In the genomic region with DNA sequence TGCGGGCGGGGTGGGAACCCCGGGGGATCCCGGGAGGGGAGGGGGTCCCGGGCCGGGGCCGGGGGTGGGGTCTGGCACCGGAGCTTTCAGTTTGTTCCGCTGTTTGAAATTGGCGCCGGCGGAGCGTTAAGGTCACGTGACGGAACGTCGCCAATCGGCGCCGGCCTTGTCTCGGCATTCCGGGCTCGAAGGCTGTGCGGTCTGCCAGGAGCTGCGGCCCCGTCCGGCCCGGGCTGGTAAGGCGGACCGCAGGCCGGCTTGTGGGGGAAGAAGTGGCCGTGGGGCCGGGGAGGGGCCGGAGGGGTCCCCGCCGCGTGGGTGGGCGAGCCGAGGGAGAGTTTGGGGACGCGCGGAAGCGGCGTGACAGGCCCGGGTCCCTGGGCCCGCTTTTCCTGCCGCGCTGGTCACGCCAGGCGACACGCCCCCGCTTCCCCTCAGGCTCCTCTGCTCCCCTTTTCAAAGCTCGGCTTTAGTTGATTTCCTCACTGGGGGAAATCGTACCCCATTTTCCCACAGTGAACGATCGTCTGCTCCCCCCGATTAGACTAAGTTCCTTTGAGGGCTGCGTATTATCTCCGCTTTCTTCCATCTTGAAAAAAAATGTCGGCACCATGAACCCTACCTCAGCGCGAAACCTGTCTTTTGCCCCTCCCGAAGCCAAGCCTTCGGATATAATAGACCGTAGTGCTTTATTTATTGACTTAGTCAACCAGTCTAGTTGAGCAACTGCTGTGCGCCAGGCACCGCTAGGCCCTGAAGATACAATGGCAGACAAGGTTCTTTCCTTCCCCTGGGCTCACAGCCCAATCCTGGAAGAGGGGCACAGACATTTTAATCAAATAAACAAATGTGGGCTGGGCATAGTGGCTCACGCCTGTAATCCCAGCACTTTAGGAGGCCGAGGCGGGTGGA, we compare ENCODE assay signal across 9 cellular contexts. TPM values are rescaled to one million over a fixed set of nuclear protein-coding genes. Genes with fewer than 3 reads are reported as not detected.
DNase-seq lines count a peak whose midpoint lies in the region; ATAC-seq, FAIRE-seq and TF ChIP-seq lines count a peak whose summit lies in the region.
"Had no signal": no experiment of that assay in that cellular context is flagged by ENCODE, and none has a peak within 500 bp of the region (broad histone marks: within the 10 kb centered on the region; RNA-seq: fewer than 3 reads in every experiment).

A gene with protein sequence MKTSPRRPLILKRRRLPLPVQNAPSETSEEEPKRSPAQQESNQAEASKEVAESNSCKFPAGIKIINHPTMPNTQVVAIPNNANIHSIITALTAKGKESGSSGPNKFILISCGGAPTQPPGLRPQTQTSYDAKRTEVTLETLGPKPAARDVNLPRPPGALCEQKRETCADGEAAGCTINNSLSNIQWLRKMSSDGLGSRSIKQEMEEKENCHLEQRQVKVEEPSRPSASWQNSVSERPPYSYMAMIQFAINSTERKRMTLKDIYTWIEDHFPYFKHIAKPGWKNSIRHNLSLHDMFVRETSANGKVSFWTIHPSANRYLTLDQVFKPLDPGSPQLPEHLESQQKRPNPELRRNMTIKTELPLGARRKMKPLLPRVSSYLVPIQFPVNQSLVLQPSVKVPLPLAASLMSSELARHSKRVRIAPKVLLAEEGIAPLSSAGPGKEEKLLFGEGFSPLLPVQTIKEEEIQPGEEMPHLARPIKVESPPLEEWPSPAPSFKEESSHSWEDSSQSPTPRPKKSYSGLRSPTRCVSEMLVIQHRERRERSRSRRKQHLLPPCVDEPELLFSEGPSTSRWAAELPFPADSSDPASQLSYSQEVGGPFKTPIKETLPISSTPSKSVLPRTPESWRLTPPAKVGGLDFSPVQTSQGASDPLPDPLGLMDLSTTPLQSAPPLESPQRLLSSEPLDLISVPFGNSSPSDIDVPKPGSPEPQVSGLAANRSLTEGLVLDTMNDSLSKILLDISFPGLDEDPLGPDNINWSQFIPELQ (minus strand): TSS at position 128 of the 912 bp plus-strand sequence. CDS start 2,696 bp downstream, outside the sequence.
A gene with protein sequence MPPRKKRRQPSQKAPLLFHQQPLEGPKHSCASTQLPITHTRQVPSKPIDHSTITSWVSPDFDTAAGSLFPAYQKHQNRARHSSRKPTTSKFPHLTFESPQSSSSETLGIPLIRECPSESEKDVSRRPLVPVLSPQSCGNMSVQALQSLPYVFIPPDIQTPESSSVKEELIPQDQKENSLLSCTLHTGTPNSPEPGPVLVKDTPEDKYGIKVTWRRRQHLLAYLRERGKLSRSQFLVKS (plus strand): TSS at position 177 of the 912 bp plus-strand sequence. CDS start 8,144 bp downstream, outside the sequence.

- peak; percentile 84 for ATAC-seq in GM19324 (IDR thresholded peaks at IDR 0.05; ENCODE audit: low FRiP score, unreplicated experiment)
- ATAC-seq in HG03469 (IDR thresholded peaks at IDR 0.05; ENCODE audit: unreplicated experiment) = peak; percentile 40
- peak; percentile 93 for ATAC-seq in HepG2

- H3K36me3 ChIP-seq in BJ (ENCODE audit: control insufficient read depth, insufficient read depth, low read length) (no peaks in the 10 kb centered on the region; the same call in 1 of the 2 replicates), HepG2 (replicated peaks in 1 of 2; ENCODE audit: control insufficient read depth in 1 of 2, insufficient read depth in 2 of 2, low read length in 2 of 2) (peaks cover 3 to 9% of the 10 kb centered on the region in 2 experiments; a peak in 3 of 5 replicates)

- TF ChIP-seq RAD21 in HepG2 (CRISPR knock-in tag; IDR thresholded peaks at IDR 0.05) = peak; percentile 40; the same call in 1 of the 2 replicates

- H3K4me1 ChIP-seq in HepG2 (ENCODE audit: insufficient read depth, low read length) = peaks cover 38% of the 10 kb centered on the region

- intact Hi-C loops in dendritic cell treated with granulocyte-macrophage colony-stimulating factor and Interleukin-4, amounts not matched to agents 40 ng/mL and 50 ng/mL, for 4 days (cut with micrococcal nuclease) = no loop called here
- intact Hi-C loops in HepG2 (cut with micrococcal nuclease; ENCODE audit: unreplicated experiment) = no loop called here

- no peaks in the 10 kb centered on the region for H3K9me3 ChIP-seq in HepG2 (ENCODE audit: low read length)

- H3K36me3 Mint-ChIP-seq in dendritic cell treated with granulocyte-macrophage colony-stimulating factor and Interleukin-4, amounts not matched to agents 40 ng/mL and 50 ng/mL, for 4 days (ENCODE audit: low read depth) = peaks cover 38% of the 10 kb centered on the region

- DNase-seq in BJ (ENCODE audit: low read depth) (no peak), NCI-H526 (lab: John Stamatoyannopoulos, UW) (peak; percentile 51 to 94), HepG2 (ENCODE audit: low spot score) (peak; percentile 78)
- peak; percentile 73 to 81 for DNase-seq in activated CD4-positive, alpha-beta T cell treated with anti-CD3 and anti-CD28 coated beads, Interleukin-2, amount 50 U/mL, for 24 hours (ENCODE audit: low read depth in 1 of 2, low spot score in 1 of 2)
- peak; percentile 79 to 82 for DNase-seq in stimulated activated CD4-positive, alpha-beta T cell treated with anti-CD3 and anti-CD28 coated beads, Interleukin-2, amount 100 ng/mL, for 48 hours

- TF ChIP-seq CTCF in BJ (IDR thresholded peaks at IDR 0.05; ENCODE audit: insufficient read depth, low read depth, low read length) (peak; percentile 23; the same call in 1 of the 2 replicates), HepG2 (CRISPR knock-in tag; IDR thresholded peaks at IDR 0.05) (no peak)

- H2AFZ ChIP-seq in HepG2 (ENCODE audit: low read length) = peak within 1 kb of the TSS; percentile 56

- H3K27ac ChIP-seq in HepG2 (ENCODE audit: extremely low read length, insufficient read depth, low read length) = peak within 1 kb of the TSS; percentile 84

- FAIRE-seq in HepG2 (lab: Jason Lieb, UNC) = no peak
- FAIRE-seq: colon had no signal

- peak within 1 kb of the TSS; percentile 96 for H3K9ac ChIP-seq in HepG2 (ENCODE audit: insufficient read depth, low read depth, low read length)

- H3K4me3 ChIP-seq in BJ (ENCODE audit: low read depth, low read length) (peak within 1 kb of the TSS; percentile 70), HepG2 (replicated peaks in 1 of 3; ENCODE audit: insufficient read depth in 1 of 3, low read depth in 2 of 3, low read length in 3 of 3) (peak within 1 kb of the TSS; percentile 74 to 85 (median 77))

- H3K4me2 ChIP-seq in HepG2 (ENCODE audit: low read depth, low read length) = peak within 1 kb of the TSS; percentile 88

- peak; percentile 61 to 81; a peak in 3 of 4 replicates for TF ChIP-seq POLR2A in HepG2 (IDR thresholded peaks at IDR 0.05; ENCODE audit: insufficient read depth in 1 of 2, low read depth in 2 of 2, low read length in 2 of 2)

- TF ChIP-seq EP300 in HepG2 (IDR thresholded peaks at IDR 0.05; ENCODE audit: low read depth in 2 of 2, low read length in 2 of 2) (no peak), HepG2 (CRISPR knock-in tag; IDR thresholded peaks at IDR 0.05; ENCODE audit: borderline replicate concordance) (no peak)

- H3K9me3 Mint-ChIP-seq in dendritic cell treated with granulocyte-macrophage colony-stimulating factor and Interleukin-4, amounts not matched to agents 40 ng/mL and 50 ng/mL, for 4 days = no peaks in the 10 kb centered on the region

- H3K4me3 Mint-ChIP-seq in dendritic cell treated with granulocyte-macrophage colony-stimulating factor and Interleukin-4, amounts not matched to agents 40 ng/mL and 50 ng/mL, for 4 days = peak within 1 kb of the TSS; percentile 85

- H3K27me3 ChIP-seq in BJ (ENCODE audit: control insufficient read depth, insufficient read depth, low read length) (no peaks in the 10 kb centered on the region), HepG2 (ENCODE audit: control insufficient read depth in 1 of 2, insufficient read depth in 2 of 2, low read length in 2 of 2) (no peaks in the 10 kb centered on the region; a peak in 1 of 5 replicates)

- no peaks in the 10 kb centered on the region for H3K27me3 Mint-ChIP-seq in dendritic cell treated with granulocyte-macrophage colony-stimulating factor and Interleukin-4, amounts not matched to agents 40 ng/mL and 50 ng/mL, for 4 days

- H4K20me1 ChIP-seq in HepG2 (ENCODE audit: insufficient read depth, low read length) = no peaks in the 10 kb centered on the region

- POLR2A ChIA-PET in BJ (lab: Charles Lee) = no interaction called here
- POLR2A ChIA-PET in HepG2 (lab: Yijun Ruan, JAX) = interaction anchor here (0.7 to 1.8 kb wide), 5 partner anchors 9 to 35 kb away, joined by 3 to 12 read pairs (median 5); partner anchors contain the start of gene TULP3

- in situ Hi-C loops in HepG2 (cut with HindIII; ENCODE audit: extremely low pct_ligation_motif_present, low pct_unique_long_range_greater_than_20kb) = no loop called here

- TSS peak; percentile 86 for BruUV-seq in HepG2 (replicated peaks; lab: Mats Ljungman, UMichigan)

- H3K79me2 ChIP-seq in HepG2 (ENCODE audit: insufficient read depth, low read length) = peaks cover 52% of the 10 kb centered on the region

- CTCF ChIA-PET in BJ (lab: Yijun Ruan, JAX) = interaction anchor here (0.9 to 1.7 kb wide), 4 partner anchors 32 to 195 kb away, joined by 3 to 5 read pairs (median 4); no protein-coding TSS in a partner anchor
- CTCF ChIA-PET in HepG2 (lab: Yijun Ruan, JAX; ENCODE audit: low intra/inter-chr PET ratio, low total read pairs) = no interaction called here

- WGBS in HepG2 (ENCODE audit: low lambda C conversion rate) = 3% methylated on average over 18 of the region's 70 CpGs

- peaks cover 41% of the 10 kb centered on the region for H3K4me1 Mint-ChIP-seq in dendritic cell treated with granulocyte-macrophage colony-stimulating factor and Interleukin-4, amounts not matched to agents 40 ng/mL and 50 ng/mL, for 4 days (ENCODE audit: low read depth)

- H3K27ac Mint-ChIP-seq in dendritic cell treated with granulocyte-macrophage colony-stimulating factor and Interleukin-4, amounts not matched to agents 40 ng/mL and 50 ng/mL, for 4 days = peak within 1 kb of the TSS; percentile 92

RNA-seq across cellular contexts. Expression of the first gene that starts in this region (rescaled TPM):
- polyA plus RNA-seq in BJ (2011; rRNA removed) (15.2 and 26.6 TPM in 2 replicates), HepG2 (2011; rRNA removed) (13.0 and 17.1 TPM in 2 replicates)
- 13.0 and 22.3 TPM in 2 replicates for polyA minus RNA-seq in BJ (2011; rRNA and poly(A)+ RNA removed)
- 25.9 and 28.6 TPM in 2 replicates for total RNA-seq in HepG2 (2016; rRNA removed; fragmentation: Illumina TruSeq; extraction: Trizol)
- 25.4 and 25.7 TPM in 2 replicates for total RNA-seq in HepG2 (2016; cell fraction: cytosol; rRNA removed; fragmentation: Illumina TruSeq; extraction: Trizol; ENCODE audit: low read depth)
- total RNA-seq in HepG2 (2016; cell fraction: insoluble cytoplasmic fraction; rRNA removed; fragmentation: Illumina TruSeq; extraction: Trizol) = 22.5 and 24.1 TPM in 2 replicates
- 75.7 and 77.8 TPM in 2 replicates for total RNA-seq in HepG2 (2016; cell fraction: membrane; rRNA removed; fragmentation: Illumina TruSeq; extraction: Trizol)
- 21.2 and 26.7 TPM in 2 replicates for total RNA-seq in HepG2 (2016; cell fraction: nucleus; rRNA removed; fragmentation: Illumina TruSeq; extraction: Trizol)
- polyA plus RNA-seq in HepG2 (2011; cell fraction: cytosol; rRNA removed) = 10.5 and 13.6 TPM in 2 replicates
- 19.0 and 26.5 TPM in 2 replicates for polyA plus RNA-seq in HepG2 (2011; cell fraction: nucleus; rRNA removed)
- 12.5 and 25.0 TPM in 2 replicates for polyA plus RNA-seq in HepG2 (2012)
- polyA plus RNA-seq in HepG2 (2016; cell fraction: cytosol; fragmentation: Illumina TruSeq; extraction: Trizol; ENCODE audit: low read depth) = 77.1 and 77.7 TPM in 2 replicates
- 47.3 and 73.5 TPM in 2 replicates for polyA plus RNA-seq in HepG2 (2016; cell fraction: insoluble cytoplasmic fraction; fragmentation: Illumina TruSeq; extraction: Trizol; ENCODE audit: low read depth)
- 163 and 181 TPM in 2 replicates for polyA plus RNA-seq in HepG2 (2016; cell fraction: membrane; fragmentation: Illumina TruSeq; extraction: Trizol; ENCODE audit: low read depth)
- 78.8 and 80.9 TPM in 2 replicates for polyA plus RNA-seq in HepG2 (2016; cell fraction: nucleus; fragmentation: Illumina TruSeq; extraction: Trizol; ENCODE audit: insufficient read depth, low read depth)
- 19.2 and 106 TPM in 2 replicates for polyA minus RNA-seq in HepG2 (2011; rRNA and poly(A)+ RNA removed; ENCODE audit: low replicate concordance)
- polyA minus RNA-seq in HepG2 (2011; cell fraction: cytosol; rRNA and poly(A)+ RNA removed) = 12.0 and 16.2 TPM in 2 replicates
- 11.6 and 12.9 TPM in 2 replicates for polyA minus RNA-seq in HepG2 (2011; cell fraction: nucleus; rRNA and poly(A)+ RNA removed)

RNA-seq across cellular contexts. Expression of the second gene that starts in this region (rescaled TPM):
- 40.0 and 55.7 TPM in 2 replicates for polyA plus RNA-seq in BJ (2011; rRNA removed)
- polyA minus RNA-seq in BJ (2011; rRNA and poly(A)+ RNA removed) = 13.3 and 28.9 TPM in 2 replicates
- total RNA-seq in HepG2 (2016; rRNA removed; fragmentation: Illumina TruSeq; extraction: Trizol) = 27.2 and 30.4 TPM in 2 replicates
- total RNA-seq in HepG2 (2016; cell fraction: cytosol; rRNA removed; fragmentation: Illumina TruSeq; extraction: Trizol; ENCODE audit: low read depth) = 21.1 and 34.2 TPM in 2 replicates
- total RNA-seq in HepG2 (2016; cell fraction: insoluble cytoplasmic fraction; rRNA removed; fragmentation: Illumina TruSeq; extraction: Trizol) = 25.6 and 27.8 TPM in 2 replicates
- 46.0 and 68.5 TPM in 2 replicates for total RNA-seq in HepG2 (2016; cell fraction: membrane; rRNA removed; fragmentation: Illumina TruSeq; extraction: Trizol)
- total RNA-seq in HepG2 (2016; cell fraction: nucleus; rRNA removed; fragmentation: Illumina TruSeq; extraction: Trizol) = 11.0 and 12.2 TPM in 2 replicates
- polyA plus RNA-seq in HepG2 (2011; rRNA removed) = 37.4 and 49.6 TPM in 2 replicates
- polyA plus RNA-seq in HepG2 (2011; cell fraction: cytosol; rRNA removed) = 24.5 and 28.5 TPM in 2 replicates
- 5.2 and 7.5 TPM in 2 replicates for polyA plus RNA-seq in HepG2 (2011; cell fraction: nucleus; rRNA removed)
- 12.7 and 23.0 TPM in 2 replicates for polyA plus RNA-seq in HepG2 (2012)
- polyA plus RNA-seq in HepG2 (2016; cell fraction: cytosol; fragmentation: Illumina TruSeq; extraction: Trizol; ENCODE audit: low read depth) = 31.9 and 64.1 TPM in 2 replicates
- 61.5 and 67.1 TPM in 2 replicates for polyA plus RNA-seq in HepG2 (2016; cell fraction: insoluble cytoplasmic fraction; fragmentation: Illumina TruSeq; extraction: Trizol; ENCODE audit: low read depth)
- polyA plus RNA-seq in HepG2 (2016; cell fraction: membrane; fragmentation: Illumina TruSeq; extraction: Trizol; ENCODE audit: low read depth) = 69.7 and 97.7 TPM in 2 replicates
- polyA plus RNA-seq in HepG2 (2016; cell fraction: nucleus; fragmentation: Illumina TruSeq; extraction: Trizol; ENCODE audit: insufficient read depth, low read depth) = 22.6 and 24.4 TPM in 2 replicates
- 20.8 and 79.2 TPM in 2 replicates for polyA minus RNA-seq in HepG2 (2011; rRNA and poly(A)+ RNA removed; ENCODE audit: low replicate concordance)
- 18.6 and 19.5 TPM in 2 replicates for polyA minus RNA-seq in HepG2 (2011; cell fraction: cytosol; rRNA and poly(A)+ RNA removed)
- polyA minus RNA-seq in HepG2 (2011; cell fraction: nucleus; rRNA and poly(A)+ RNA removed) = 5.0 and 7.2 TPM in 2 replicates

Comparison
In these comparisons a context has a peak if more than half of its experiments do, and no peak if none do; other contexts are left out.
1. ATAC-seq: peak in every context shown above with its lines; median percentile 93 in HepG2; 84 in GM19324; 40 in HG03469.